26 cellular contexts compared by ENCODE assay signal in genomic region chrX:97060019-97060418, GRCh38.
DNase-seq lines count a peak whose midpoint lies in the region; FAIRE-seq and TF ChIP-seq lines count a peak whose summit lies in the region.
"Had no signal": no experiment of that assay in that cellular context is flagged by ENCODE, and none has a peak within 500 bp of the region (broad histone marks: within the 10 kb centered on the region; RNA-seq: fewer than 3 reads in every experiment).

No MANE protein-coding gene starts in this region.

- peaks cover 4% of the 10 kb centered on the region for H3K27me3 Mint-ChIP-seq in neural progenitor cell (ENCODE audit: insufficient read depth, low read depth)
- H3K27me3 Mint-ChIP-seq: CD4-positive, alpha-beta T cell had no signal

- H3K9ac ChIP-seq in NT2/D1 (ENCODE audit: insufficient read length, low read depth): no peak overlapping the region
- H3K9ac ChIP-seq in neural progenitor cell: no peak overlapping the region
- H3K9ac ChIP-seq: BLaER1 treated with 17β-estradiol and CSF1 and Interleukin-3, amounts not matched to agents 10 nM and 100 nM had no signal

- H3K79me2 ChIP-seq in neural progenitor cell (ENCODE audit: low read depth): no peaks in the 10 kb centered on the region

- FAIRE-seq in GM12892 (lab: Jason Lieb, UNC): peak; percentile 77
- FAIRE-seq: A204.1, D721Med, GM12878, H54, RCC 7860 had no signal

- no peaks in the 10 kb centered on the region for H3K36me3 Mint-ChIP-seq in neural progenitor cell

- H3K27ac Mint-ChIP-seq in neural progenitor cell: no peak overlapping the region
- H3K27ac Mint-ChIP-seq: CD4-positive, alpha-beta T cell; HFFc6 had no signal

- no peak for TF ChIP-seq CTCF in neural progenitor cell (IDR thresholded peaks at IDR 0.05)

- no peak overlapping the region for H3K4me3 ChIP-seq in NT2/D1 (ENCODE audit: insufficient read length, low read depth)
- no peak overlapping the region for H3K4me3 ChIP-seq in neural progenitor cell
- H3K4me3 ChIP-seq: BLaER1 treated with 17β-estradiol and CSF1 and Interleukin-3, amounts not matched to agents 10 nM and 100 nM; GM12878; SJCRH30 had no signal

- H3K27ac ChIP-seq in neural progenitor cell: no peak overlapping the region
- H3K27ac ChIP-seq: BLaER1 treated with 17β-estradiol and CSF1 and Interleukin-3, amounts not matched to agents 10 nM and 100 nM; SJCRH30 had no signal

- no peaks in the 10 kb centered on the region for H3K27me3 ChIP-seq in NT2/D1 (ENCODE audit: insufficient read depth, insufficient read length)
- H3K27me3 ChIP-seq in neural progenitor cell: peaks cover 29% of the 10 kb centered on the region
- H3K27me3 ChIP-seq: SJCRH30 had no signal

- peaks cover 21% of the 10 kb centered on the region for H3K4me1 Mint-ChIP-seq in neural progenitor cell

- H3K9me3 Mint-ChIP-seq in neural progenitor cell: no peaks in the 10 kb centered on the region
- H3K9me3 Mint-ChIP-seq: CD4-positive, alpha-beta T cell; HFFc6 had no signal

- H3K4me3 Mint-ChIP-seq in neural progenitor cell: no peak overlapping the region
- H3K4me3 Mint-ChIP-seq: CD4-positive, alpha-beta T cell; HFFc6 had no signal

- H3K36me3 ChIP-seq in NT2/D1 (ENCODE audit: insufficient read depth, insufficient read length, low read length): no peaks in the 10 kb centered on the region
- H3K36me3 ChIP-seq in neural progenitor cell: no peaks in the 10 kb centered on the region
- H3K36me3 ChIP-seq: BLaER1 treated with 17β-estradiol and CSF1 and Interleukin-3, amounts not matched to agents 10 nM and 100 nM; SJCRH30 had no signal

- no peak for TF ChIP-seq POLR2A in GM12892 (IDR thresholded peaks at IDR 0.05; ENCODE audit: low read depth, low read length)

- H2AFZ ChIP-seq in neural progenitor cell (replicated peaks): no peak overlapping the region

- peak overlapping the region; percentile 21 for H3K4me2 ChIP-seq in neural progenitor cell
- H3K4me2 ChIP-seq: BLaER1 treated with 17β-estradiol and CSF1 and Interleukin-3, amounts not matched to agents 10 nM and 100 nM had no signal

- H3K9me3 ChIP-seq in NT2/D1 (ENCODE audit: insufficient read depth, low read length) (no peaks in the 10 kb centered on the region), neural progenitor cell (ENCODE audit: low read depth) (no peaks in the 10 kb centered on the region)
- H3K9me3 ChIP-seq: BLaER1 treated with 17β-estradiol and CSF1 and Interleukin-3, amounts not matched to agents 10 nM and 100 nM; SJCRH30 had no signal

- no peaks in the 10 kb centered on the region for H3F3A ChIP-seq in neural progenitor cell (ENCODE audit: low read depth)

- H3K4me1 ChIP-seq in NT2/D1 (ENCODE audit: insufficient read depth, insufficient read length) (no peaks in the 10 kb centered on the region), neural progenitor cell (peaks cover 8% of the 10 kb centered on the region)
- H3K4me1 ChIP-seq: BLaER1 treated with 17β-estradiol and CSF1 and Interleukin-3, amounts not matched to agents 10 nM and 100 nM; SJCRH30 had no signal

- no peaks in the 10 kb centered on the region for H4K20me1 ChIP-seq in neural progenitor cell (ENCODE audit: low read depth)
- H4K20me1 ChIP-seq: BLaER1 treated with 17β-estradiol and CSF1 and Interleukin-3, amounts not matched to agents 10 nM and 100 nM had no signal

- DNase-seq in GM12892 (ENCODE audit: insufficient read length): no peak
- DNase-seq in NT2/D1 (ENCODE audit: low read depth, low spot score): peak; percentile 13
- peak; percentile 9 for DNase-seq in iPS DF 4.7 (ENCODE audit: extremely low read depth, low spot score)
- peak; percentile 60 for DNase-seq in neural progenitor cell (ENCODE audit: low spot score)
- DNase-seq in activated effector memory CD4-positive, alpha-beta T cell treated with Interleukin-2 at 50 U/mL for 16 hours: no peak
- DNase-seq in AG20443 (ENCODE audit: low spot score): no peak
- DNase-seq in NCI-H2171 (lab: John Stamatoyannopoulos, UW): no peak
- DNase-seq: AML-193; CD4-positive, alpha-beta T cell; GDM1; HFFc6; KBM-7; MV-4-11; NCI-H1105; NCI-H1436 treated with DMSO at 0.1 percent for 48 hours; NCI-H187 treated with DMSO at 0.1 percent for 48 hours; NCI-H2107; NCI-H2227 treated with DMSO at 0.1 percent for 48 hours; NCI-H526 treated with DMSO at 0.1 percent for 48 hours; SJCRH30 had no signal

Comparison
In these comparisons a context has a peak if more than half of its experiments do, and no peak if none do; other contexts are left out.
1. DNase-seq: peak in NT2/D1 (single experiment), iPS DF 4.7 (single experiment) and neural progenitor cell (single experiment); none in GM12892 (single experiment), activated effector memory CD4-positive, alpha-beta T cell treated with Interleukin-2 at 50 U/mL for 16 hours (single experiment), AG20443 (single experiment) and NCI-H2171 (single experiment).